ENCODE assay signal across 10 cellular contexts in genomic region chr10:77513783-77514331, GRCh38.
DNase-seq lines count a peak whose midpoint lies in the region; ATAC-seq and TF ChIP-seq lines count a peak whose summit lies in the region.
"Had no signal": no experiment of that assay in that cellular context is flagged by ENCODE, and none has a peak within 500 bp of the region (broad histone marks: within the 10 kb centered on the region; RNA-seq: fewer than 3 reads in every experiment).

No MANE protein-coding gene starts in this region.

- H2AFZ ChIP-seq in SK-N-SH (ENCODE audit: low read depth) (no peak overlapping the region; the same call in 1 of the 2 replicates), smooth muscle cell (ENCODE audit: low read depth) (peak overlapping the region; percentile 49)

- ATAC-seq in heart right ventricle (peak in 7 of 8 donors; percentile 42 to 94 (median 90)), GM21737 (IDR thresholded peaks at IDR 0.05; ENCODE audit: unreplicated experiment) (no peak), HG02678 (IDR thresholded peaks at IDR 0.05; ENCODE audit: unreplicated experiment) (no peak)
- no peak for ATAC-seq in activated CD8-positive, alpha-beta T cell treated with anti-CD3 and anti-CD28 coated beads for 36 hours

- CTCF ChIA-PET in SK-N-SH (lab: Yijun Ruan, JAX) = interaction anchor here (0.6 to 2.1 kb wide), 9 partner anchors 10 to 127 kb away, joined by 3 to 5 read pairs (median 3); no protein-coding TSS in a partner anchor
- CTCF ChIA-PET in activated CD8-positive, alpha-beta T cell treated with anti-CD3 and anti-CD28 coated beads for 36 hours (lab: Charles Lee) = no interaction called here

- H3K9ac ChIP-seq in SK-N-SH (no peak overlapping the region), smooth muscle cell (ENCODE audit: low read depth) (no peak overlapping the region)

- intact Hi-C loops in heart right ventricle (cut with DNase I) = no loop called here
- intact Hi-C loops in activated CD8-positive, alpha-beta T cell treated with anti-CD3 and anti-CD28 coated beads for 36 hours (cut with micrococcal nuclease) = no loop called here

- H3K4me1 Mint-ChIP-seq in HFFc6 (ENCODE audit: low read depth) = peaks cover 88% of the 10 kb centered on the region
- H3K4me1 Mint-ChIP-seq in activated CD8-positive, alpha-beta T cell treated with anti-CD3 and anti-CD28 coated beads for 36 hours (ENCODE audit: low read depth) = no peaks in the 10 kb centered on the region
- H3K4me1 Mint-ChIP-seq: activated naive CD8-positive, alpha-beta T cell treated with anti-CD3 and anti-CD28 coated beads, Interleukin-2, amount 10 ng/mL, durations not matched to agents 7 days and 5 days had no signal

- TF ChIP-seq CTCF in HFFc6 (IDR thresholded peaks at IDR 0.05) (no peak), SK-N-SH (IDR thresholded peaks at IDR 0.05) (no peak), heart right ventricle (IDR thresholded peaks at IDR 0.05) (no peak), smooth muscle cell (IDR thresholded peaks at IDR 0.05; ENCODE audit: borderline replicate concordance, insufficient read depth, poor library complexity, severe bottlenecking) (no peak)
- TF ChIP-seq CTCF in activated CD8-positive, alpha-beta T cell treated with anti-CD3 and anti-CD28 coated beads for 36 hours (IDR thresholded peaks at IDR 0.05) = no peak

- DNase-seq in HFFc6 = peak; percentile 93
- DNase-seq in SK-N-SH = peak; percentile 82
- DNase-seq in heart right ventricle = peak; percentile 18 to 42
- peak; percentile 59 for DNase-seq in smooth muscle cell (lab: John Stamatoyannopoulos, UW; ENCODE audit: unreplicated experiment)
- no peak for DNase-seq in mesenteric fat pad (ENCODE audit: low spot score)
- no peak for DNase-seq in activated CD8-positive, alpha-beta T cell treated with anti-CD3 and anti-CD28 coated beads for 36 hours
- DNase-seq: activated naive CD8-positive, alpha-beta T cell treated with anti-CD3 and anti-CD28 coated beads, Interleukin-2, amount 10 ng/mL, durations not matched to agents 7 days and 5 days; stimulated activated CD4-positive, alpha-beta T cell treated with anti-CD3 and anti-CD28 coated beads, Interleukin-2, amount 100 ng/mL, for 48 hours had no signal

- H3K36me3 ChIP-seq in SK-N-SH (replicated peaks in 1 of 2; ENCODE audit: control insufficient read depth in 1 of 2, insufficient read depth in 2 of 2, low read length in 1 of 2) (no peaks in the 10 kb centered on the region), heart right ventricle (no peaks in the 10 kb centered on the region), smooth muscle cell (ENCODE audit: low read depth) (no peaks in the 10 kb centered on the region)

- H3K9me3 ChIP-seq in SK-N-SH (no peaks in the 10 kb centered on the region), heart right ventricle (no peaks in the 10 kb centered on the region), smooth muscle cell (replicated peaks; ENCODE audit: low read depth) (no peaks in the 10 kb centered on the region)

- H4K20me1 ChIP-seq in SK-N-SH (ENCODE audit: insufficient read depth) (no peaks in the 10 kb centered on the region), smooth muscle cell (ENCODE audit: low read depth) (no peaks in the 10 kb centered on the region)

- H3K4me2 ChIP-seq in SK-N-SH (peak overlapping the region; percentile 64), smooth muscle cell (peak overlapping the region; percentile 56)

- peaks cover 30% of the 10 kb centered on the region for H3F3A ChIP-seq in SK-N-SH (replicated peaks; ENCODE audit: insufficient read depth)
- peaks cover 41% of the 10 kb centered on the region for H3F3A ChIP-seq in smooth muscle cell (ENCODE audit: low read depth)

- no peaks in the 10 kb centered on the region for H3K9me3 Mint-ChIP-seq in HFFc6
- no peaks in the 10 kb centered on the region for H3K9me3 Mint-ChIP-seq in activated CD8-positive, alpha-beta T cell treated with anti-CD3 and anti-CD28 coated beads for 36 hours
- H3K9me3 Mint-ChIP-seq: activated naive CD8-positive, alpha-beta T cell treated with anti-CD3 and anti-CD28 coated beads, Interleukin-2, amount 10 ng/mL, durations not matched to agents 7 days and 5 days had no signal

- H3K79me2 ChIP-seq in SK-N-SH (ENCODE audit: insufficient read depth) = peaks cover 25% of the 10 kb centered on the region
- no peaks in the 10 kb centered on the region for H3K79me2 ChIP-seq in smooth muscle cell (ENCODE audit: low read depth)

- H3K4me1 ChIP-seq in SK-N-SH (ENCODE audit: control insufficient read depth in 1 of 2, insufficient read depth in 2 of 2, low read depth in 1 of 2, low read length in 1 of 2) (peaks cover 35 to 61% of the 10 kb centered on the region in 2 experiments), heart right ventricle (no peaks in the 10 kb centered on the region), smooth muscle cell (ENCODE audit: low read depth) (peaks cover 27% of the 10 kb centered on the region)

- H3K27ac ChIP-seq in SK-N-SH (ENCODE audit: low read depth in 2 of 2, low read length in 1 of 2) = peak overlapping the region; percentile 72 to 94
- no peak overlapping the region for H3K27ac ChIP-seq in heart right ventricle
- H3K27ac ChIP-seq in smooth muscle cell (ENCODE audit: low read depth) = peak overlapping the region; percentile 51

- H3K27me3 ChIP-seq in SK-N-SH (ENCODE audit: insufficient read depth) (no peaks in the 10 kb centered on the region), heart right ventricle (peaks cover 0 to 20% (median 5%) of the 10 kb centered on the region in 7 donors), smooth muscle cell (ENCODE audit: low read depth) (no peaks in the 10 kb centered on the region)

- no peaks in the 10 kb centered on the region for H3K9me2 ChIP-seq in SK-N-SH

- POLR2A ChIA-PET in SK-N-SH (lab: Yijun Ruan, JAX) = no interaction called here
- POLR2A ChIA-PET in activated CD8-positive, alpha-beta T cell treated with anti-CD3 and anti-CD28 coated beads for 36 hours (lab: Charles Lee) = no interaction called here

- 17% methylated on average over 4 of the region's 15 CpGs for WGBS in SK-N-SH (ENCODE audit: low lambda C conversion rate)
- WGBS in heart right ventricle, 2 donors = 64 to 74% methylated on average over 15 of the region's 15 CpGs
- WGBS in smooth muscle cell (ENCODE audit: low lambda C conversion rate) = 56% methylated on average over 15 of the region's 15 CpGs

- peak overlapping the region; percentile 76 for H3K4me3 Mint-ChIP-seq in HFFc6
- H3K4me3 Mint-ChIP-seq in activated CD8-positive, alpha-beta T cell treated with anti-CD3 and anti-CD28 coated beads for 36 hours = no peak overlapping the region
- H3K4me3 Mint-ChIP-seq: activated naive CD8-positive, alpha-beta T cell treated with anti-CD3 and anti-CD28 coated beads, Interleukin-2, amount 10 ng/mL, durations not matched to agents 7 days and 5 days had no signal

- H3K4me3 ChIP-seq in SK-N-SH (ENCODE audit: low read depth in 2 of 2, low read length in 1 of 2) (peak overlapping the region; percentile 24 to 43; a peak in 1 of 4 replicates), heart right ventricle (no peak overlapping the region), smooth muscle cell (no peak overlapping the region)

- H3K27ac Mint-ChIP-seq in HFFc6 = peak overlapping the region; percentile 88
- H3K27ac Mint-ChIP-seq in activated CD8-positive, alpha-beta T cell treated with anti-CD3 and anti-CD28 coated beads for 36 hours = no peak overlapping the region
- H3K27ac Mint-ChIP-seq: activated naive CD8-positive, alpha-beta T cell treated with anti-CD3 and anti-CD28 coated beads, Interleukin-2, amount 10 ng/mL, durations not matched to agents 7 days and 5 days had no signal

- peaks cover 4% of the 10 kb centered on the region; the same call in 1 of the 2 replicates for H3K36me3 Mint-ChIP-seq in HFFc6 (ENCODE audit: low read depth)
- no peaks in the 10 kb centered on the region for H3K36me3 Mint-ChIP-seq in activated CD8-positive, alpha-beta T cell treated with anti-CD3 and anti-CD28 coated beads for 36 hours (ENCODE audit: low read depth)
- H3K36me3 Mint-ChIP-seq: activated naive CD8-positive, alpha-beta T cell treated with anti-CD3 and anti-CD28 coated beads, Interleukin-2, amount 10 ng/mL, durations not matched to agents 7 days and 5 days had no signal

- peak; percentile 22; the same call in 1 of the 2 replicates for TF ChIP-seq RAD21 in SK-N-SH (IDR thresholded peaks at IDR 0.05; ENCODE audit: low read length)

- H3K27me3 Mint-ChIP-seq in HFFc6 (ENCODE audit: insufficient read depth) = peaks cover 3% of the 10 kb centered on the region
- peaks cover 2% of the 10 kb centered on the region for H3K27me3 Mint-ChIP-seq in activated CD8-positive, alpha-beta T cell treated with anti-CD3 and anti-CD28 coated beads for 36 hours

- TF ChIP-seq EP300 in SK-N-SH (IDR thresholded peaks at IDR 0.05; ENCODE audit: borderline replicate concordance in 1 of 2, low read depth in 1 of 2, low read length in 1 of 2) = peak in 1 of 2 experiments; percentile 86; a peak in 2 of 4 replicates

TF ChIP-seq in SK-N-SH, 30 proteins besides CTCF, POLR2A, EP300 and RAD21 (continues in another document):
- TF ChIP-seq TCF12 (IDR thresholded peaks at IDR 0.05) (peak; percentile 90), NFIC (IDR thresholded peaks at IDR 0.05; ENCODE audit: borderline replicate concordance) (peak; percentile 75; the same call in 1 of the 2 replicates), SIN3A (IDR thresholded peaks at IDR 0.05; ENCODE audit: borderline replicate concordance, low read depth, low read length) (peak; percentile 51; the same call in 1 of the 2 replicates), FOSL2 (IDR thresholded peaks at IDR 0.05; ENCODE audit: borderline replicate concordance, low read depth) (peak; percentile 87), GATA2 (CRISPR knock-in tag; IDR thresholded peaks at IDR 0.05) (no peak), ELF1 (IDR thresholded peaks at IDR 0.05) (no peak), POLR2AphosphoS5 (IDR thresholded peaks at IDR 0.05; ENCODE audit: low read depth, low read length) (peak; percentile 27; the same call in 1 of the 2 replicates)
- TF ChIP-seq, protein P1, sequence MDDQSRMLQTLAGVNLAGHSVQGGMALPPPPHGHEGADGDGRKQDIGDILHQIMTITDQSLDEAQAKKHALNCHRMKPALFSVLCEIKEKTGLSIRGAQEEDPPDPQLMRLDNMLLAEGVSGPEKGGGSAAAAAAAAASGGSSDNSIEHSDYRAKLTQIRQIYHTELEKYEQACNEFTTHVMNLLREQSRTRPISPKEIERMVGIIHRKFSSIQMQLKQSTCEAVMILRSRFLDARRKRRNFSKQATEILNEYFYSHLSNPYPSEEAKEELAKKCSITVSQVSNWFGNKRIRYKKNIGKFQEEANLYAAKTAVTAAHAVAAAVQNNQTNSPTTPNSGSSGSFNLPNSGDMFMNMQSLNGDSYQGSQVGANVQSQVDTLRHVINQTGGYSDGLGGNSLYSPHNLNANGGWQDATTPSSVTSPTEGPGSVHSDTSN (IDR thresholded peaks at IDR 0.05) = peak; percentile 93
- TF ChIP-seq, protein P2, sequence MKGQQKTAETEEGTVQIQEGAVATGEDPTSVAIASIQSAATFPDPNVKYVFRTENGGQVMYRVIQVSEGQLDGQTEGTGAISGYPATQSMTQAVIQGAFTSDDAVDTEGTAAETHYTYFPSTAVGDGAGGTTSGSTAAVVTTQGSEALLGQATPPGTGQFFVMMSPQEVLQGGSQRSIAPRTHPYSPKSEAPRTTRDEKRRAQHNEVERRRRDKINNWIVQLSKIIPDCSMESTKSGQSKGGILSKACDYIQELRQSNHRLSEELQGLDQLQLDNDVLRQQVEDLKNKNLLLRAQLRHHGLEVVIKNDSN (IDR thresholded peaks at IDR 0.05; ENCODE audit: borderline replicate concordance, low read depth) = peak; percentile 22; the same call in 1 of the 2 replicates

Comparison
In these comparisons a context has a peak if more than half of its experiments do, and no peak if none do; other contexts are left out.
1. DNase-seq: peak in HFFc6 (single experiment), SK-N-SH (single experiment), heart right ventricle (2 of 2) and smooth muscle cell (single experiment); none in mesenteric fat pad (single experiment) and activated CD8-positive, alpha-beta T cell treated with anti-CD3 and anti-CD28 coated beads for 36 hours (single experiment).
2. H3K27ac ChIP-seq: peak in SK-N-SH (2 of 2) and smooth muscle cell (single experiment); none in heart right ventricle (0 of 10).
3. H3K4me3 ChIP-seq: peak in SK-N-SH (2 of 2); none in heart right ventricle (0 of 10) and smooth muscle cell (single experiment).
4. ATAC-seq: peak in heart right ventricle (7 of 8); none in GM21737 (single experiment), activated CD8-positive, alpha-beta T cell treated with anti-CD3 and anti-CD28 coated beads for 36 hours (single experiment) and HG02678 (single experiment).